Comparison of ENCODE assay signal across 10 cellular contexts in the genomic region with DNA sequence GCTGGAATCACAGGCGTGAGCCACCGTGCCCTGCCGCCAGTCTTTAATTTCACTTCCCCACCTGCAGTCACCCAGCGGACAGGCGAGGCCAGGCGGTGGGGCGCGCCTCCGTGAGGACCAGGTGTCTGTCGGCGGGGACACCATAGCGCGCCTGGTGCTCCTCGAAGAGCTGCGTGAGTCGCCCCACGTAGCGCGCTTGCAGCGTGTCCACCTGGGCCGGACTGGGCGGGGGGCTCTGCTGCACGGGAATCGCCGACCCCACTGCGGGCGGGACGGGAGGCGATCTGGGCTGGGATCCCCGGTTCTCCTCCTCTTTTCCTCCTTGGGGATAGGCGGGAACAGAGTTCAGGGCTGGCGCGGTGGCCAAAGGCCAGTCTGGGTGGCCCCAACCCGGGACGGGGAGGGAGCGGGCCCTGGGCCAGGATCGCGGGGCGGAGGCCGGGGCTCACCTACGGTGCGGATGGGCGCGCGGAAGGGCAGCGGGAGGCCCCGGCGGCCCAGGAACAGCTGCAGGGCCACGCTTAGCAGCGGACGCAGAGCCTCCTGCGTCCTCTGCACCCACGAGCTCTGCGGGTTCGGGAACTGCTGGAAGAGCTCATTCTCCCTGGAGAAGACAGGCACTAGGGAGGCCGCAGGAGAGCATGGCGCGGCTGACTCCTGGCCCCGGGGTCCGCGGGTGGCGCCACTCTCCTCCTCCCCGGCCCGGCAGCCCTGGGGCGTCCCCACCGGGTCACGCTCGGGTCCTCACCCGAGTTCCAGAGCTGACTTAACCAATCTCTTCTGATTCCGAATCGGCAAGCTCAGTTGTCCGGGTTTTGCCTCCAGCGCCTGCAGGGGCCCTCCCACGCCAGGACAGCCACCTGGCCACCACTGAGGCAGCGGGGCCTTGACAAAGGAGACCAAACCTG. TPM values are rescaled to one million over a fixed set of nuclear protein-coding genes. Genes with fewer than 3 reads are reported as not detected.
DNase-seq lines count a peak whose midpoint lies in the region; ATAC-seq and TF ChIP-seq lines count a peak whose summit lies in the region.
"Had no signal": no experiment of that assay in that cellular context is flagged by ENCODE, and none has a peak within 500 bp of the region (broad histone marks: within the 10 kb centered on the region; RNA-seq: fewer than 3 reads in every experiment).

No MANE protein-coding gene starts in this region.

- ATAC-seq in foreskin keratinocyte (peak; percentile 38), sciatic nerve (peak; percentile 33)

- H3K27me3 ChIP-seq in foreskin keratinocyte = peaks cover 33% of the 10 kb centered on the region

- no peak overlapping the region for H3K27ac ChIP-seq in foreskin keratinocyte

- TF ChIP-seq CTCF in foreskin keratinocyte (conservative IDR thresholded peaks at IDR 0.05) = no peak

- intact Hi-C loops in sciatic nerve (cut with DNase I) (no loop called here), head of caudate nucleus (cut with DNase I) (no loop called here)

- no peaks in the 10 kb centered on the region for H3K4me1 ChIP-seq in foreskin keratinocyte

- DNase-seq in DMS53 (lab: John Stamatoyannopoulos, UW) = peak; percentile 41
- DNase-seq in DMS53 treated with DMSO at 0.1 percent for 48 hours (lab: John Stamatoyannopoulos, UW; ENCODE audit: unreplicated experiment) = no peak
- no peak for DNase-seq in foreskin keratinocyte
- DNase-seq in sciatic nerve (ENCODE audit: low spot score) = no peak
- DNase-seq in cerebellar nuclear complex (lab: John Stamatoyannopoulos, UW) = no peak
- DNase-seq in head of caudate nucleus = no peak
- DNase-seq: NCI-H1092 treated with DMSO at 0.1 percent for 48 hours, SHP77 had no signal

RNA-seq across cellular contexts. Expression of gene MOGAT3, which starts 1.1 kb away (rescaled TPM):
- not detected in 2 replicates for total RNA-seq in foreskin keratinocyte
- not detected in 2 replicates for polyA plus RNA-seq in foreskin keratinocyte
- total RNA-seq in sciatic nerve = not detected
- total RNA-seq: A172, pulmonary artery endothelial cell had no signal

RNA-seq across cellular contexts. Expression of gene PLOD3, which starts 15.4 kb away (rescaled TPM):
- total RNA-seq in foreskin keratinocyte (77.6 and 80.6 TPM in 2 replicates), sciatic nerve (89.7 TPM)
- polyA plus RNA-seq in foreskin keratinocyte = 82.5 and 83.8 TPM in 2 replicates

RNA-seq across cellular contexts. Expression of gene ZNHIT1, which starts 16.0 kb away (rescaled TPM):
- total RNA-seq in foreskin keratinocyte = 81.2 and 93.8 TPM in 2 replicates
- 121 and 144 TPM in 2 replicates for polyA plus RNA-seq in foreskin keratinocyte
- total RNA-seq in sciatic nerve = 44.3 TPM

RNA-seq across cellular contexts. Expression of gene NAT16, which starts 21.9 kb away (rescaled TPM):
- total RNA-seq in foreskin keratinocyte (not detected in 2 replicates), sciatic nerve (not detected)
- not detected in 2 replicates for polyA plus RNA-seq in foreskin keratinocyte
- total RNA-seq: pulmonary artery endothelial cell had no signal

RNA-seq across cellular contexts. Expression of gene CLDN15, which starts 35.7 kb away (rescaled TPM):
- 1.7 and 3.4 TPM in 2 replicates for total RNA-seq in foreskin keratinocyte
- 2.5 and 3.7 TPM in 2 replicates for polyA plus RNA-seq in foreskin keratinocyte
- total RNA-seq in sciatic nerve = 17.4 TPM
